25 cellular contexts compared by ENCODE assay signal in the genomic region with DNA sequence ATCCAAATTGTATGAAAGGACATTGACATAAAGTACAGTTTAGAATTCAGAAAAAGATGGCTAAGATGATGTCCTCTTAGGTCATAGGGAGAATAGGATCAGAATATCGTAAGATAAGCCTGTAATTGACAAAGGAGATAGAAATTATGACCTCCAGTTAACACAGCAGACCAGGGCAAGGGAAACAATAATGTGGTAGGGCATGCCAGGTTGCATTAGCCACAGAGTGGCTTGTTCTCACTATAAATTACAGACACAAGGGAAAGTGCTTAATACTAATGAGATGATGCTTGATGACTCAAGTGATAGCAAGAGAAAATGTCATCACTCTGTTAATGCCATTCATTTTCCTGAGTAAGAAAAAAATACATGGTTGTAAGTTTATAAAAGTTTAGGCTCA. TPM values are rescaled to one million over a fixed set of nuclear protein-coding genes. Genes with fewer than 3 reads are reported as not detected.
DNase-seq lines count a peak whose midpoint lies in the region; ATAC-seq, FAIRE-seq and TF ChIP-seq lines count a peak whose summit lies in the region.
"Had no signal": no experiment of that assay in that cellular context is flagged by ENCODE, and none has a peak within 500 bp of the region (broad histone marks: within the 10 kb centered on the region; RNA-seq: fewer than 3 reads in every experiment).

No MANE protein-coding gene starts in this region.

- H3K4me2 ChIP-seq in GM23248 (ENCODE audit: unreplicated experiment) (no peak overlapping the region), Karpas-422 (ENCODE audit: low read depth, low read length, poor library complexity, severe bottlenecking) (no peak overlapping the region)
- H3K4me2 ChIP-seq: GM23338 had no signal

- DNase-seq in GM23248, result peak; percentile 3
- DNase-seq in SK-N-DZ (ENCODE audit: low spot score), result peak; percentile 67
- peak; percentile 51 for DNase-seq in bronchial epithelial cell (ENCODE audit: low read depth)
- DNase-seq in Karpas-422, result no peak
- no peak for DNase-seq in T-helper 1 cell
- DNase-seq in T-cell, result no peak
- DNase-seq: Calu3, DMS153, DND-41, H9, NCI-H1092 treated with DMSO at 0.1 percent for 48 hours, NCI-H1436, NCI-H187, NCI-H2081 treated with DMSO at 0.1 percent for 48 hours, NCI-H446, NCI-H526, Right ventricle myocardium superior, RPMI8226, T-helper 2 cell had no signal

- POLR2A ChIA-PET in T-cell (lab: Charles Lee), result no interaction called here

- H3K27ac ChIP-seq in GM23248, result no peak overlapping the region
- H3K27ac ChIP-seq in Karpas-422 (ENCODE audit: low read length), result no peak overlapping the region
- H3K27ac ChIP-seq: HL-60, SJSA1 had no signal

- ATAC-seq in T-cell (replicated peaks in 1 of 4), result no peak
- no peak for ATAC-seq in HG03039 (IDR thresholded peaks at IDR 0.05; ENCODE audit: unreplicated experiment)
- ATAC-seq: GM23338 had no signal

- no peak overlapping the region for H3K9ac ChIP-seq in GM23248
- H3K9ac ChIP-seq in Karpas-422 (ENCODE audit: low read length), result no peak overlapping the region

- CTCF ChIA-PET in T-cell (lab: Charles Lee), result no interaction called here

- no peak overlapping the region for H3K4me3 Mint-ChIP-seq in T-cell
- H3K4me3 Mint-ChIP-seq: GM23338, H9 had no signal

- no peaks in the 10 kb centered on the region for H3K27me3 Mint-ChIP-seq in T-cell

- H3K36me3 ChIP-seq in GM23248 (ENCODE audit: low read depth) (no peaks in the 10 kb centered on the region), bronchial epithelial cell (ENCODE audit: control insufficient read depth, insufficient read depth, low read length) (no peaks in the 10 kb centered on the region), Karpas-422 (ENCODE audit: insufficient read depth, low read length) (no peaks in the 10 kb centered on the region)
- H3K36me3 ChIP-seq: SJSA1 had no signal

- H3K79me2 ChIP-seq in GM23248 (ENCODE audit: insufficient read depth) (no peaks in the 10 kb centered on the region), Karpas-422 (ENCODE audit: low read length) (no peaks in the 10 kb centered on the region)

- H3K36me3 Mint-ChIP-seq in T-cell, result no peaks in the 10 kb centered on the region

- no peak for FAIRE-seq in bronchial epithelial cell (lab: Jason Lieb, UNC)
- FAIRE-seq: GM18507 had no signal

- no peak for TF ChIP-seq CTCF in bronchial epithelial cell (IDR thresholded peaks at IDR 0.05; ENCODE audit: insufficient read depth, low read length, severe bottlenecking)

- in situ Hi-C loops in GM23248 (cut with MboI), result loop anchor here (25.0 kb wide), 1 partner anchor 808 kb away; no protein-coding TSS in a partner anchor

- H3K9me2 ChIP-seq in GM23248 (ENCODE audit: insufficient read depth) (no peaks in the 10 kb centered on the region), Karpas-422 (replicated peaks; ENCODE audit: insufficient read depth, low read length) (no peaks in the 10 kb centered on the region)

- no peaks in the 10 kb centered on the region for H3F3A ChIP-seq in GM23248 (ENCODE audit: insufficient read depth)

- H3K9me3 ChIP-seq in GM23248 (ENCODE audit: low read depth), result no peaks in the 10 kb centered on the region
- peaks cover 4% of the 10 kb centered on the region; the same call in 1 of the 2 replicates for H3K9me3 ChIP-seq in Karpas-422 (ENCODE audit: low read length)
- H3K9me3 ChIP-seq: SJSA1 had no signal

- H4K20me1 ChIP-seq in GM23248 (ENCODE audit: insufficient read depth) (no peaks in the 10 kb centered on the region), Karpas-422 (ENCODE audit: insufficient read depth, low read depth, low read length) (no peaks in the 10 kb centered on the region)

- H3K9me3 Mint-ChIP-seq in T-cell, result peaks cover 9 to 23% (median 14%) of the 10 kb centered on the region in 3 donors
- H3K9me3 Mint-ChIP-seq: GM23338 had no signal

- H3K4me1 ChIP-seq in GM23248 (ENCODE audit: insufficient read depth) (no peaks in the 10 kb centered on the region), Karpas-422 (ENCODE audit: low read length) (no peaks in the 10 kb centered on the region)
- H3K4me1 ChIP-seq: SJSA1 had no signal

- 79 to 89% methylated on average over 1 of the region's 1 CpG for WGBS in GM23248 (ENCODE audit: low coverage in 1 of 2, low lambda C conversion rate in 2 of 2, missing lambda C conversion rate in 2 of 2), 2 experiments

- no peaks in the 10 kb centered on the region for H3K27me3 ChIP-seq in GM23248 (replicated peaks; ENCODE audit: insufficient read depth)
- H3K27me3 ChIP-seq in bronchial epithelial cell (ENCODE audit: control insufficient read depth, insufficient read depth, low read length), result no peaks in the 10 kb centered on the region
- H3K27me3 ChIP-seq in Karpas-422 (ENCODE audit: low read length), result no peaks in the 10 kb centered on the region
- H3K27me3 ChIP-seq: SJSA1 had no signal

- H3K4me1 Mint-ChIP-seq in T-cell, result no peaks in the 10 kb centered on the region
- H3K4me1 Mint-ChIP-seq: GM23338 had no signal

- H3K4me3 ChIP-seq in GM23248 (no peak overlapping the region), bronchial epithelial cell (ENCODE audit: low read depth, low read length) (no peak overlapping the region), Karpas-422 (ENCODE audit: low read length) (no peak overlapping the region)
- H3K4me3 ChIP-seq: GM23338, SJSA1 had no signal

- H3K27ac Mint-ChIP-seq in T-cell, result no peak overlapping the region
- H3K27ac Mint-ChIP-seq: GM23338, H9 had no signal

- H2AFZ ChIP-seq in GM23248, result no peak overlapping the region
- H2AFZ ChIP-seq in Karpas-422 (ENCODE audit: low read length), result no peak overlapping the region
- H2AFZ ChIP-seq: GM23338 had no signal

RNA-seq across cellular contexts. Expression of a gene that starts 48.9 kb away (rescaled TPM):
- total RNA-seq in GM23248 (2014; rRNA removed; shearing (Covaris generic)), result not detected in 2 replicates
- not detected in 2 replicates for polyA plus RNA-seq in GM23248 (2016; fragmentation: Nextera tagmentation; extraction: Ambion mirVana)
- polyA plus RNA-seq in SK-N-DZ (2014; cell fraction: cytosol; rRNA removed), result 0.05 TPM in 1 of 2 replicates, not detected in the other
- polyA plus RNA-seq in SK-N-DZ (2014; cell fraction: nucleus; rRNA removed), result 0.03 and 0.28 TPM in 2 replicates
- total RNA-seq in bronchial epithelial cell, result under 0.01 TPM in 1 of 2 replicates, not detected in the other
- not detected in 2 replicates for total RNA-seq in Karpas-422 (2014; rRNA removed; shearing (Covaris generic); ENCODE audit: low replicate concordance)
- total RNA-seq in T-cell, result not detected
- total RNA-seq: H9, HT-29 had no signal

Comparison
In these comparisons a context has a peak if more than half of its experiments do, and no peak if none do; other contexts are left out.
1. DNase-seq: peak in GM23248 (single experiment), SK-N-DZ (single experiment) and bronchial epithelial cell (single experiment); none in Karpas-422 (single experiment), T-helper 1 cell (0 of 5) and T-cell (0 of 34).